ENCODE assay signal across 9 cellular contexts in the genomic region with DNA sequence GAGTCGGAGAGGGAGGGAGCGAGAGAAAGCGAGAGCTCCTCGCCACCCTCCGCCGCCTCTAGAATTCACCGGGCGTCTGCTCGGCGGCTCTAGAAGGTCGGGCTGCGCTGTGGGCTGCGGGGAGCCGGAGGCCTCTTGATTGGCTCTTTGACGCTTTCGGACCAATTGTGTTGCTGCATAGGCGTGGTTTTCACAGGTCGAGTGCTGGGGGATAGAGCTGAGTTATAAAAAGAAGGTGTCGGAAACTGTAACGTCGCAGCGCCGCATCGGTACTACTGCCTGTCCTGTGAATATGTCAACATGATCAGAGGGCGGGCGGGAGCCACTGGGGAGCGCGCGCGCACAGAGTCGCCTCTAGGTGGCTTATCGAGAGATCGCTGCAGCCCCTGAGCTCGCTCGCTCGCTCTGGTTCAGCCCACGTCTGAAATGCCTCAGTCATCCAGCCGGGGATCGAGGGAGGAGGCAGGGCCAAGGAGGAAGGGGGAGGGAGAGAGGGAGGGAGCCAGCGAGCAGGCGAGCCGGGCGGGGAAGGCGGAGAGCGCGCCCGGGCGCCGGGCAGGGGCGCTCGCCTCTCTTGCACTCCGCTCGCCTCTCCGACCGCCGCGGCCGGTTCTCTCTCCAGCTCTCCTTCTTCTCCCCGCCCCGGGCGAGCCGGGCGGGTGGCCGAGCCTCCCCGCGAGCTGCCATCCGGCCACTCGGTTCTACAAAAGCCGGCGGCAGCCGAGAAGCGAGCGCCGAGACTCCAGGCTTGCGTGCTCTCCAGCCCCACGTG. TPM values are rescaled to one million over a fixed set of nuclear protein-coding genes. Genes with fewer than 3 reads are reported as not detected.
DNase-seq lines count a peak whose midpoint lies in the region; FAIRE-seq and TF ChIP-seq lines count a peak whose summit lies in the region.
"Had no signal": no experiment of that assay in that cellular context is flagged by ENCODE, and none has a peak within 500 bp of the region (broad histone marks: within the 10 kb centered on the region; RNA-seq: fewer than 3 reads in every experiment).

Gene TBX3, minus strand, starts transcription at position 78 of the 772 bp plus-strand sequence. CDS start 975 bp downstream, outside the sequence.

- peak within 1 kb of the TSS; percentile 69 for H3K4ac ChIP-seq in H1 (replicated peaks; ENCODE audit: insufficient read length, low read depth, low read length)

- H3K27ac ChIP-seq in H1 (ENCODE audit: low read depth, low read length), result no peak within 1 kb of the TSS

- no peak within 1 kb of the TSS for H4K5ac ChIP-seq in H1 (ENCODE audit: insufficient read length, low read depth, low read length)

- H2BK120ac ChIP-seq in H1 (replicated peaks; ENCODE audit: low read depth, low read length), result no peak within 1 kb of the TSS

- FAIRE-seq in H1 (lab: Jason Lieb, UNC), result no peak
- FAIRE-seq: A204.1 had no signal

- no peak within 1 kb of the TSS; the same call in 1 of the 2 replicates for H2BK5ac ChIP-seq in H1 (ENCODE audit: low read depth, low read length)

- peaks cover 34% of the 10 kb centered on the region for H3K4me1 Mint-ChIP-seq in activated CD4-positive, alpha-beta memory T cell treated with anti-CD3 and anti-CD28 coated beads for 36 hours (ENCODE audit: low read depth)

- WGBS in H1 (ENCODE audit: extremely low coverage in 1 of 2, insufficient coverage in 1 of 2, insufficient read length in 1 of 2, insufficient replicate concordance in 2 of 2, low coverage in 1 of 2, low lambda C conversion rate in 2 of 2, missing lambda C conversion rate in 1 of 2), 2 experiments, result 1% methylated on average over 48 of the region's 76 CpGs; no CpG with 5 or more reads in 1 of the 2 experiments
- WGBS in lower leg skin, 2 donors, result 0 to 1% methylated on average over 44 to 62 of the region's 76 CpGs

- H3K9me3 ChIP-seq in H1 (ENCODE audit: insufficient read depth in 2 of 2, low read depth in 1 of 2, low read length in 1 of 2), result no peaks in the 10 kb centered on the region

- H3K4me1 ChIP-seq in H1 (replicated peaks in 1 of 4; ENCODE audit: control insufficient read depth in 3 of 4, insufficient read depth in 4 of 4, low read length in 3 of 4), result peaks cover 12 to 51% (median 35%) of the 10 kb centered on the region in 4 experiments

- H3K23me2 ChIP-seq in H1 (ENCODE audit: low read depth, low read length), result peaks cover 13% of the 10 kb centered on the region; the same call in 1 of the 2 replicates

- no peaks in the 10 kb centered on the region for H3K79me2 ChIP-seq in H1 (ENCODE audit: control insufficient read depth in 1 of 2, insufficient read depth in 2 of 2, low read length in 2 of 2)

- peak within 1 kb of the TSS; percentile 90 to 95 for H3K4me2 ChIP-seq in H1 (ENCODE audit: insufficient read depth in 1 of 2, low read depth in 2 of 2, low read length in 2 of 2)

- peaks cover 8% of the 10 kb centered on the region for H3K36me3 Mint-ChIP-seq in activated CD4-positive, alpha-beta memory T cell treated with anti-CD3 and anti-CD28 coated beads for 36 hours

- POLR2A ChIA-PET in activated CD4-positive, alpha-beta memory T cell treated with anti-CD3 and anti-CD28 coated beads for 36 hours (lab: Charles Lee), result no interaction called here
- POLR2A ChIA-PET in H1 (lab: Charles Lee; ENCODE audit: partially characterized antibody), result interaction anchor here (0.6 to 5.2 kb wide), 8 partner anchors 8 to 279 kb away, joined by 3 to 45 read pairs (median 4); no protein-coding TSS in a partner anchor

- H2BK20ac ChIP-seq in H1 (ENCODE audit: low read length), result peak within 1 kb of the TSS; percentile 93; the same call in 1 of the 2 replicates

- no peak for TF ChIP-seq POLR2A in H1 (IDR thresholded peaks at IDR 0.05; ENCODE audit: control extremely low read depth in 1 of 2, low read depth in 2 of 2, low read length in 2 of 2)
- TF ChIP-seq POLR2A in lower leg skin (IDR thresholded peaks at IDR 0.05), result peak in 1 of 2 donors; percentile 52

- no peaks in the 10 kb centered on the region for H3K79me1 ChIP-seq in H1 (ENCODE audit: low read depth, low read length)

- TF ChIP-seq RAD21 in H1 (IDR thresholded peaks at IDR 0.05 in 1 of 2, conservative IDR thresholded peaks at IDR 0.05 in 1 of 2; ENCODE audit: low read depth in 2 of 2, low read length in 2 of 2), result peak; percentile 19 to 31; a peak in 2 of 4 replicates

- peak within 1 kb of the TSS; percentile 38 to 54 (median 39); a peak in 7 of 8 replicates for H3K4me3 ChIP-seq in H1 (ENCODE audit: extremely low read depth in 1 of 4, insufficient read depth in 2 of 4, low read depth in 3 of 4, low read length in 4 of 4)
- H3K4me3 ChIP-seq in lower leg skin (ENCODE audit: low read depth, poor library complexity, severe bottlenecking), result peak within 1 kb of the TSS; percentile 54

- H3K56ac ChIP-seq in H1 (replicated peaks; ENCODE audit: insufficient read length, low read depth, low read length), result no peak within 1 kb of the TSS

- peak; percentile 26 to 34 (median 33) for TF ChIP-seq CTCF in H1 (IDR thresholded peaks at IDR 0.05; ENCODE audit: control extremely low read depth in 1 of 3, insufficient read depth in 1 of 3, low read depth in 1 of 3, low read length in 3 of 3)
- peak in 1 of 3 donors; percentile 10 for TF ChIP-seq CTCF in lower leg skin (IDR thresholded peaks at IDR 0.05)

- no peaks in the 10 kb centered on the region for H3K36me3 ChIP-seq in H1 (ENCODE audit: control insufficient read depth in 2 of 4, insufficient read depth in 4 of 4, low read length in 3 of 4)

- H3K18ac ChIP-seq in H1 (ENCODE audit: extremely low read depth, low read length), result peak within 1 kb of the TSS; percentile 78

- peak; percentile 33 for DNase-seq in DMS53 (lab: John Stamatoyannopoulos, UW)
- no peak for DNase-seq in DMS53 treated with DMSO at 0.1 percent for 48 hours (lab: John Stamatoyannopoulos, UW; ENCODE audit: unreplicated experiment)
- peak; percentile 42 for DNase-seq in NCI-H2171 (lab: John Stamatoyannopoulos, UW)
- DNase-seq in activated CD4-positive, alpha-beta memory T cell treated with anti-CD3 and anti-CD28 coated beads for 36 hours, result peak; percentile 75
- DNase-seq in H1 (ENCODE audit: low read depth in 1 of 2, low spot score in 2 of 2), result peak; percentile 85 to 88
- peak; percentile 95 to 99 for DNase-seq in lower leg skin (ENCODE audit: low spot score in 2 of 2)
- DNase-seq in stimulated activated CD4-positive, alpha-beta T cell treated with anti-CD3 and anti-CD28 coated beads, Interleukin-2, amount 100 ng/mL, for 48 hours, result peak; percentile 33 to 42
- no peak for DNase-seq in GM19238 (ENCODE audit: insufficient read length, low spot score)

- intact Hi-C loops in activated CD4-positive, alpha-beta memory T cell treated with anti-CD3 and anti-CD28 coated beads for 36 hours (cut with micrococcal nuclease), result loop anchor here (2.0 kb wide), 1 partner anchor 13 kb away; no protein-coding TSS in a partner anchor
- intact Hi-C loops in lower leg skin (cut with DNase I; ENCODE audit: low total_unique reads), result no loop called here

- peak within 1 kb of the TSS; percentile 94; the same call in 1 of the 2 replicates for H2BK12ac ChIP-seq in H1 (ENCODE audit: low read depth, low read length)

- H3K27me3 ChIP-seq in H1 (replicated peaks in 1 of 4; ENCODE audit: control insufficient read depth in 3 of 4, extremely low read depth in 1 of 4, insufficient read depth in 3 of 4, low read length in 3 of 4), result peaks cover 76 to 94% (median 88%) of the 10 kb centered on the region in 4 experiments

- H3K9ac ChIP-seq in H1 (replicated peaks in 1 of 4; ENCODE audit: extremely low read depth in 1 of 4, low read depth in 3 of 4, low read length in 3 of 4), result 0 out of 7 replicates have a peak within 1 kb of the TSS, but pooled peaks of 1 of the 4 experiments have one; percentile 26

- CTCF ChIA-PET in activated CD4-positive, alpha-beta memory T cell treated with anti-CD3 and anti-CD28 coated beads for 36 hours (lab: Charles Lee), result interaction anchor here (0.6 to 0.8 kb wide), 3 partner anchors 8 to 836 kb away, joined by 3 read pairs; no protein-coding TSS in a partner anchor
- CTCF ChIA-PET in H1 (lab: Charles Lee; ENCODE audit: partially characterized antibody), result interaction anchor here (0.6 to 2.2 kb wide), 16 partner anchors 10 to 384 kb away, joined by 3 to 15 read pairs (median 4); no protein-coding TSS in a partner anchor

- TF ChIP-seq EP300 in H1 (IDR thresholded peaks at IDR 0.05; ENCODE audit: borderline replicate concordance in 1 of 2, low read depth in 2 of 2, low read length in 2 of 2), result peak in 1 of 2 experiments; percentile 44; a peak in 1 of 3 replicates

- peak within 1 kb of the TSS; percentile 31; the same call in 1 of the 2 replicates for H2AFZ ChIP-seq in H1 (ENCODE audit: low read length)

- no peaks in the 10 kb centered on the region for H3K9me3 Mint-ChIP-seq in activated CD4-positive, alpha-beta memory T cell treated with anti-CD3 and anti-CD28 coated beads for 36 hours

- no peak within 1 kb of the TSS for H2AK5ac ChIP-seq in H1 (ENCODE audit: low read depth, low read length)

- no peak within 1 kb of the TSS for H3K23ac ChIP-seq in H1 (ENCODE audit: insufficient read length)

- H3K27ac Mint-ChIP-seq in activated CD4-positive, alpha-beta memory T cell treated with anti-CD3 and anti-CD28 coated beads for 36 hours, result no peak within 1 kb of the TSS

- peaks cover 91% of the 10 kb centered on the region for H3K27me3 Mint-ChIP-seq in activated CD4-positive, alpha-beta memory T cell treated with anti-CD3 and anti-CD28 coated beads for 36 hours

- peak within 1 kb of the TSS; percentile 9; the same call in 1 of the 2 replicates for H4K8ac ChIP-seq in H1 (ENCODE audit: extremely low read depth, insufficient read depth, low read length)

- no peak within 1 kb of the TSS for H3K14ac ChIP-seq in H1 (ENCODE audit: insufficient read length)

- H4K20me1 ChIP-seq in H1 (replicated peaks in 1 of 2; ENCODE audit: control insufficient read depth in 1 of 2, insufficient read depth in 2 of 2, low read length in 2 of 2), result peaks cover 6 to 17% of the 10 kb centered on the region in 2 experiments

- H4K91ac ChIP-seq in H1 (replicated peaks; ENCODE audit: insufficient read length, low read length), result no peak within 1 kb of the TSS

- H3K4me3 Mint-ChIP-seq in activated CD4-positive, alpha-beta memory T cell treated with anti-CD3 and anti-CD28 coated beads for 36 hours, result peak within 1 kb of the TSS; percentile 66

- peak within 1 kb of the TSS; percentile 92; the same call in 1 of the 2 replicates for H2BK15ac ChIP-seq in H1 (ENCODE audit: low read length)

RNA-seq across cellular contexts. Expression of gene TBX3, which starts in this region (rescaled TPM):
- total RNA-seq in activated CD4-positive, alpha-beta memory T cell treated with anti-CD3 and anti-CD28 coated beads for 36 hours, result not detected
- total RNA-seq in H1 (2021; fragmentation: NEBNext Ultra II Directional; extraction: Animal tissue kit (Norgen Biotek cat#: 25700)), result 0.29 and 1.0 TPM in 2 replicates
- 0.09 TPM in 2 replicates for polyA plus RNA-seq in H1 (2011; rRNA removed)
- 0.09 TPM for polyA plus RNA-seq in H1 (2011; cell fraction: cytosol; rRNA removed)
- 0.20 TPM for polyA plus RNA-seq in H1 (2011; cell fraction: nucleus; rRNA removed)
- polyA plus RNA-seq in H1 (2012, experiment 1 of 2), result 0.12 to 0.38 TPM (median 0.24 TPM) in 4 replicates
- 0.18 TPM for polyA plus RNA-seq in H1 (2012, experiment 2 of 2)
- 0.30 TPM for polyA plus RNA-seq in H1 (2013, experiment 1 of 2)
- polyA plus RNA-seq in H1 (2013, experiment 2 of 2), result 0.13 TPM
- polyA minus RNA-seq in H1 (2011; rRNA and poly(A)+ RNA removed), result 0.09 TPM in 1 of 2 replicates, not detected in the other
- 0.73 TPM for polyA minus RNA-seq in H1 (2011; cell fraction: cytosol; rRNA and poly(A)+ RNA removed)
- 0.50 TPM for polyA minus RNA-seq in H1 (2011; cell fraction: nucleus; rRNA and poly(A)+ RNA removed)
- total RNA-seq in lower leg skin, result 10 to 100 TPM; 15.2 to 48.1 (median 35.4) TPM

Comparison
In these comparisons a context has a peak if more than half of its experiments do, and no peak if none do; other contexts are left out.
1. DNase-seq: peak in DMS53 (single experiment), NCI-H2171 (single experiment), H1 (2 of 2), lower leg skin (2 of 2) and stimulated activated CD4-positive, alpha-beta T cell treated with anti-CD3 and anti-CD28 coated beads, Interleukin-2, amount 100 ng/mL, for 48 hours (2 of 2); none in DMS53 treated with DMSO at 0.1 percent for 48 hours (single experiment) and GM19238 (single experiment).
2. Peak in DNase-seq in activated CD4-positive, alpha-beta memory T cell treated with anti-CD3 and anti-CD28 coated beads for 36 hours; RNA of the gene not detected or under 1 TPM.